ENCODE assay signal across 8 cellular contexts in genomic region chr1:182391028-182391361, GRCh38. TPM values are rescaled to one million over a fixed set of nuclear protein-coding genes. Genes with fewer than 3 reads are reported as not detected.
DNase-seq lines count a peak whose midpoint lies in the region; ATAC-seq and TF ChIP-seq lines count a peak whose summit lies in the region.

No MANE protein-coding gene starts in this region.

- peaks cover 12% of the 10 kb centered on the region for H3K4me1 ChIP-seq in PC-3 (ENCODE audit: insufficient read depth, low read length)
- peaks cover 9% of the 10 kb centered on the region for H3K4me1 ChIP-seq in endodermal cell (ENCODE audit: control insufficient read depth, insufficient read depth, low read length)

- H3K9me3 ChIP-seq in PC-3 (ENCODE audit: low read length) (no peaks in the 10 kb centered on the region), endodermal cell (ENCODE audit: control insufficient read depth, low read length) (no peaks in the 10 kb centered on the region)

- 0% methylated on average over 14 to 35 of the region's 35 CpGs for WGBS in endodermal cell (ENCODE audit: insufficient coverage in 1 of 2, insufficient read length in 1 of 2), 2 experiments

- no peak for TF ChIP-seq CTCF in PC-3 (conservative IDR thresholded peaks at IDR 0.05; ENCODE audit: low read depth, low read length)
- TF ChIP-seq CTCF in endodermal cell (conservative IDR thresholded peaks at IDR 0.05) = no peak
- TF ChIP-seq CTCF in nephron progenitor cell (IDR thresholded peaks at IDR 0.05) = no peak
- no peak for TF ChIP-seq CTCF in GM10266 (IDR thresholded peaks at IDR 0.05; ENCODE audit: control insufficient read depth, insufficient read depth, low read depth, missing control alignments)

- H3K9ac ChIP-seq in PC-3 (ENCODE audit: low read length) (peak overlapping the region; percentile 92), endodermal cell (ENCODE audit: extremely low read depth, low read length, poor library complexity, severe bottlenecking) (peak overlapping the region; percentile 94)

- POLR2A ChIA-PET in PC-3 (lab: Charles Lee; ENCODE audit: unreplicated experiment) = no interaction called here

- peak overlapping the region; percentile 100 for H3K4me3 Mint-ChIP-seq in endodermal cell
- H3K4me3 Mint-ChIP-seq in nephron progenitor cell = peak overlapping the region; percentile 100

- no peaks in the 10 kb centered on the region for H3F3A ChIP-seq in PC-3 (ENCODE audit: low read length, unreplicated experiment)

- peak overlapping the region; percentile 96 for H3K27ac Mint-ChIP-seq in endodermal cell
- peak overlapping the region; percentile 100 for H3K27ac Mint-ChIP-seq in nephron progenitor cell

- H3K4me3 ChIP-seq in PC-3 (ENCODE audit: low read length) = peak overlapping the region; percentile 95
- peak overlapping the region; percentile 97 for H3K4me3 ChIP-seq in endodermal cell (ENCODE audit: low read length)

- H3K4me2 ChIP-seq in PC-3 (ENCODE audit: low read length) = peak overlapping the region; percentile 97

- no TSS peak for BruUV-seq in PC-3 (replicated peaks; lab: Mats Ljungman, UMichigan)

- H3K9me2 ChIP-seq in PC-3 (replicated peaks; ENCODE audit: low read length) = no peaks in the 10 kb centered on the region

- H3K9me3 Mint-ChIP-seq in endodermal cell (no peaks in the 10 kb centered on the region), nephron progenitor cell (no peaks in the 10 kb centered on the region)

- no peak for DNase-seq in PC-3
- DNase-seq in endodermal cell = no peak
- DNase-seq in nephron progenitor cell = no peak
- DNase-seq in iPS-NIHi7 (ENCODE audit: extremely low spot score) = no peak
- no peak for DNase-seq in GM10266 (ENCODE audit: extremely low spot score)
- DNase-seq in posterior vena cava (ENCODE audit: low spot score) = no peak

- H3K36me3 Mint-ChIP-seq in endodermal cell (ENCODE audit: low read depth) = peaks cover 49% of the 10 kb centered on the region
- H3K36me3 Mint-ChIP-seq in nephron progenitor cell (ENCODE audit: low read depth) = peaks cover 44% of the 10 kb centered on the region

- peaks cover 31% of the 10 kb centered on the region for H4K20me1 ChIP-seq in PC-3 (ENCODE audit: low read length)

- H3K27me3 Mint-ChIP-seq in endodermal cell (ENCODE audit: insufficient read depth) (no peaks in the 10 kb centered on the region), nephron progenitor cell (ENCODE audit: low read depth, poor library complexity) (peaks cover 3% of the 10 kb centered on the region)

- no peaks in the 10 kb centered on the region for H3K27me3 ChIP-seq in PC-3 (ENCODE audit: low read length)
- no peaks in the 10 kb centered on the region for H3K27me3 ChIP-seq in endodermal cell (ENCODE audit: control insufficient read depth, insufficient read depth, low read length, poor library complexity, severe bottlenecking)

- H3K36me3 ChIP-seq in PC-3 (ENCODE audit: low read depth, low read length) = peaks cover 28% of the 10 kb centered on the region
- H3K36me3 ChIP-seq in endodermal cell (ENCODE audit: control insufficient read depth, insufficient read depth, low read length) = peaks cover 43% of the 10 kb centered on the region

- peaks cover 41% of the 10 kb centered on the region for H3K79me2 ChIP-seq in PC-3 (ENCODE audit: low read length)

- no peak overlapping the region; the same call in 1 of the 2 replicates for H2AFZ ChIP-seq in PC-3 (ENCODE audit: low read length)

- peaks cover 47% of the 10 kb centered on the region for H3K4me1 Mint-ChIP-seq in endodermal cell
- peaks cover 64% of the 10 kb centered on the region for H3K4me1 Mint-ChIP-seq in nephron progenitor cell

- CTCF ChIA-PET in PC-3 (lab: Charles Lee) = no interaction called here

- H3K27ac ChIP-seq in PC-3 (ENCODE audit: low read length) (peak overlapping the region; percentile 73), endodermal cell (ENCODE audit: low read depth, low read length) (peak overlapping the region; percentile 85)

- intact Hi-C loops in PC-3 (cut with micrococcal nuclease) = loop anchor here (1.0 to 5.0 kb wide), 2 partner anchors 89 to 174 kb away; no protein-coding TSS in a partner anchor
- intact Hi-C loops in posterior vena cava (cut with DNase I) = loop anchor here (10.0 kb wide), 2 partner anchors 86 to 106 kb away; no protein-coding TSS in a partner anchor

- ATAC-seq in GM19455 (IDR thresholded peaks at IDR 0.05; ENCODE audit: unreplicated experiment) = peak; percentile 12
- no peak; the same call in 1 of the 2 replicates for ATAC-seq in PC-3
- ATAC-seq in GM18498 (IDR thresholded peaks at IDR 0.05; ENCODE audit: unreplicated experiment) = no peak

RNA-seq across cellular contexts. Expression of gene GLUL, which starts 0.6 kb away (rescaled TPM):
- total RNA-seq in PC-3 (2014; rRNA removed) (131 and 159 TPM in 2 replicates), endodermal cell (100 to 1,000 TPM; 529 to 553 TPM), posterior vena cava (100 to 1,000 TPM; 482 to 580 TPM)
- polyA plus RNA-seq in endodermal cell (2013, experiment 1 of 2) = 291 TPM
- polyA plus RNA-seq in endodermal cell (2013, experiment 2 of 2) = 248 TPM

RNA-seq across cellular contexts. Expression of gene TEDDM1, which starts 9.5 kb away (rescaled TPM):
- total RNA-seq in PC-3 (2014; rRNA removed) (not detected in 2 replicates), endodermal cell (not detected), posterior vena cava (not detected)
- polyA plus RNA-seq in endodermal cell (2013, experiment 1 of 2) = not detected
- not detected for polyA plus RNA-seq in endodermal cell (2013, experiment 2 of 2)

RNA-seq across cellular contexts. Expression of gene RGSL1, which starts 59.0 kb away (rescaled TPM):
- total RNA-seq in PC-3 (2014; rRNA removed) (not detected in 2 replicates), endodermal cell (not detected), posterior vena cava (not detected)
- not detected for polyA plus RNA-seq in endodermal cell (2013, experiment 1 of 2)
- not detected for polyA plus RNA-seq in endodermal cell (2013, experiment 2 of 2)
